In genomic region chr19:19627716-19628498, GRCh38 we compare ENCODE assay signal across 8 cellular contexts. TPM values are rescaled to one million over a fixed set of nuclear protein-coding genes. Genes with fewer than 3 reads are reported as not detected.
DNase-seq lines count a peak whose midpoint lies in the region; ATAC-seq, FAIRE-seq and TF ChIP-seq lines count a peak whose summit lies in the region.

TSS of gene LPAR2 (minus strand) at chr19:19628220. CDS start at chr19:19627275, 945 bp downstream.

- 1 to 10% methylated on average over 2 to 18 of the region's 84 CpGs for WGBS in gastroesophageal sphincter (ENCODE audit: low coverage in 1 of 2), 2 donors

- H3K36me3 ChIP-seq in GM06990 (ENCODE audit: control insufficient read depth, insufficient read depth, low read length) (peaks cover 24% of the 10 kb centered on the region), gastroesophageal sphincter (no peaks in the 10 kb centered on the region)

- H3K9me3 ChIP-seq in gastroesophageal sphincter = no peaks in the 10 kb centered on the region

- H3K27me3 Mint-ChIP-seq in activated T-helper 1 cell treated with anti-CD3 and anti-CD28 coated beads, Interleukin-12 subunit alpha, Interleukin-12 subunit beta, Interleukin-2, Interleukin-4 antibody, amounts not matched to agents 30 ng/mL and 10 ng/mL and 1 ng/mL, durations not matched to agents 14 hours and 24 hours and 36 hours (ENCODE audit: insufficient read depth) = no peaks in the 10 kb centered on the region

- H3K36me3 Mint-ChIP-seq in activated T-helper 1 cell treated with anti-CD3 and anti-CD28 coated beads, Interleukin-12 subunit alpha, Interleukin-12 subunit beta, Interleukin-2, Interleukin-4 antibody, amounts not matched to agents 30 ng/mL and 10 ng/mL and 1 ng/mL, durations not matched to agents 14 hours and 24 hours and 36 hours (ENCODE audit: low read depth) = peaks cover 28% of the 10 kb centered on the region

- peaks cover 20% of the 10 kb centered on the region for H3K4me1 Mint-ChIP-seq in activated T-helper 1 cell treated with anti-CD3 and anti-CD28 coated beads, Interleukin-12 subunit alpha, Interleukin-12 subunit beta, Interleukin-2, Interleukin-4 antibody, amounts not matched to agents 30 ng/mL and 10 ng/mL and 1 ng/mL, durations not matched to agents 14 hours and 24 hours and 36 hours (ENCODE audit: low read depth)

- H3K27me3 ChIP-seq in GM06990 (replicated peaks; ENCODE audit: control insufficient read depth, insufficient read depth, low read length) (no peaks in the 10 kb centered on the region), gastroesophageal sphincter (peaks cover 30% of the 10 kb centered on the region)

- H3K27ac ChIP-seq in gastroesophageal sphincter = peak within 1 kb of the TSS in 1 of 4 donors; percentile 22

- H3K27ac Mint-ChIP-seq in activated T-helper 1 cell treated with anti-CD3 and anti-CD28 coated beads, Interleukin-12 subunit alpha, Interleukin-12 subunit beta, Interleukin-2, Interleukin-4 antibody, amounts not matched to agents 30 ng/mL and 10 ng/mL and 1 ng/mL, durations not matched to agents 14 hours and 24 hours and 36 hours = peak within 1 kb of the TSS; percentile 96

- H3K4me3 ChIP-seq in GM06990 (replicated peaks; ENCODE audit: low read depth, low read length) = peak within 1 kb of the TSS; percentile 72
- H3K4me3 ChIP-seq in HFF-Myc (replicated peaks; ENCODE audit: low read depth, low read length) = peak within 1 kb of the TSS; percentile 15
- peak within 1 kb of the TSS in 1 of 2 donors; percentile 55 for H3K4me3 ChIP-seq in gastroesophageal sphincter

- no peaks in the 10 kb centered on the region for H3K9me3 Mint-ChIP-seq in activated T-helper 1 cell treated with anti-CD3 and anti-CD28 coated beads, Interleukin-12 subunit alpha, Interleukin-12 subunit beta, Interleukin-2, Interleukin-4 antibody, amounts not matched to agents 30 ng/mL and 10 ng/mL and 1 ng/mL, durations not matched to agents 14 hours and 24 hours and 36 hours

- H3K4me3 Mint-ChIP-seq in activated T-helper 1 cell treated with anti-CD3 and anti-CD28 coated beads, Interleukin-12 subunit alpha, Interleukin-12 subunit beta, Interleukin-2, Interleukin-4 antibody, amounts not matched to agents 30 ng/mL and 10 ng/mL and 1 ng/mL, durations not matched to agents 14 hours and 24 hours and 36 hours = peak within 1 kb of the TSS; percentile 87

- peaks cover 0 to 19% (median 13%) of the 10 kb centered on the region in 3 donors for H3K4me1 ChIP-seq in gastroesophageal sphincter

- no peak for TF ChIP-seq CTCF in GM06990 (IDR thresholded peaks at IDR 0.05; ENCODE audit: insufficient read depth, low read length, poor library complexity, severe bottlenecking)
- no peak for TF ChIP-seq CTCF in HFF-Myc (IDR thresholded peaks at IDR 0.05; ENCODE audit: low read depth, low read length, missing control alignments)
- no peak for TF ChIP-seq CTCF in gastroesophageal sphincter (IDR thresholded peaks at IDR 0.05)

- intact Hi-C loops in activated T-helper 1 cell treated with anti-CD3 and anti-CD28 coated beads, Interleukin-12 subunit alpha, Interleukin-12 subunit beta, Interleukin-2, Interleukin-4 antibody, amounts not matched to agents 30 ng/mL and 10 ng/mL and 1 ng/mL, durations not matched to agents 14 hours and 24 hours and 36 hours (cut with micrococcal nuclease) = loop anchor here (1.0 kb wide), 2 partner anchors 10 to 14 kb away; partner anchors contain the start of gene PBX4

- no peak for FAIRE-seq in H54 (lab: Jason Lieb, UNC)

- DNase-seq in GM06990 (ENCODE audit: extremely low read depth, insufficient read length) (peak; percentile 80), HFF-Myc (ENCODE audit: extremely low read depth, low read depth) (no peak), NCI-H748 treated with DMSO at 0.1 percent for 48 hours (lab: John Stamatoyannopoulos, UW) (peak; percentile 43), retina (peak; percentile 75), G401 (ENCODE audit: low spot score) (no peak), H54 (ENCODE audit: insufficient read length, low spot score) (no peak)
- peak; percentile 57 for DNase-seq in activated T-helper 1 cell treated with anti-CD3 and anti-CD28 coated beads, Interleukin-12 subunit alpha, Interleukin-12 subunit beta, Interleukin-2, Interleukin-4 antibody, amounts not matched to agents 30 ng/mL and 10 ng/mL and 1 ng/mL, durations not matched to agents 14 hours and 24 hours and 36 hours (ENCODE audit: low spot score)

- ATAC-seq in gastroesophageal sphincter = peak; percentile 25

- TF ChIP-seq POLR2A in gastroesophageal sphincter (IDR thresholded peaks at IDR 0.05) = no peak
- no peak for TF ChIP-seq POLR2A in H54 (IDR thresholded peaks at IDR 0.05; ENCODE audit: low read depth, low read length)

- in situ Hi-C loops in G401 (cut with HindIII; ENCODE audit: low sequenced_read_pairs) = no loop called here

- TF ChIP-seq EP300 in gastroesophageal sphincter (IDR thresholded peaks at IDR 0.05) = no peak

RNA-seq across cellular contexts. Expression of gene LPAR2, which starts in this region (rescaled TPM):
- 25.8 and 27.4 TPM in 2 replicates for total RNA-seq in activated T-helper 1 cell treated with anti-CD3 and anti-CD28 coated beads, Interleukin-12 subunit alpha, Interleukin-12 subunit beta, Interleukin-2, Interleukin-4 antibody, amounts not matched to agents 30 ng/mL and 10 ng/mL and 1 ng/mL, durations not matched to agents 14 hours and 24 hours and 36 hours
- 1 to 10 TPM in 3 of 4 donors, under 1 TPM in 1; 0.78 to 3.5 (median 2.3) TPM for total RNA-seq in gastroesophageal sphincter
- total RNA-seq in G401 (2014; rRNA removed; shearing (Covaris generic)) = 5.6 and 6.3 TPM in 2 replicates

Comparison
In these comparisons a context has a peak if more than half of its experiments do, and no peak if none do; other contexts are left out.
1. DNase-seq: peak in GM06990 (single experiment), NCI-H748 treated with DMSO at 0.1 percent for 48 hours (single experiment), activated T-helper 1 cell treated with anti-CD3 and anti-CD28 coated beads, Interleukin-12 subunit alpha, Interleukin-12 subunit beta, Interleukin-2, Interleukin-4 antibody, amounts not matched to agents 30 ng/mL and 10 ng/mL and 1 ng/mL, durations not matched to agents 14 hours and 24 hours and 36 hours (single experiment) and retina (single experiment); none in HFF-Myc (single experiment), G401 (single experiment) and H54 (single experiment).